Comparison of ENCODE assay signal across 31 cellular contexts in genomic region chr16:51407921-51408320, GRCh38.
DNase-seq lines count a peak whose midpoint lies in the region; ATAC-seq, FAIRE-seq and TF ChIP-seq lines count a peak whose summit lies in the region.
"Had no signal": no experiment of that assay in that cellular context is flagged by ENCODE, and none has a peak within 500 bp of the region (broad histone marks: within the 10 kb centered on the region; RNA-seq: fewer than 3 reads in every experiment).

No MANE protein-coding gene starts in this region.

- FAIRE-seq in endothelial cell of umbilical vein (lab: Jason Lieb, UNC): no peak
- FAIRE-seq: GM19239, urothelium cell line had no signal

- H3K4me1 Mint-ChIP-seq in type B pancreatic cell (ENCODE audit: unreplicated experiment): peaks cover 12% of the 10 kb centered on the region
- H3K4me1 Mint-ChIP-seq: activated CD4-positive, alpha-beta T cell treated with anti-CD3 and anti-CD28 coated beads, Interleukin-2, amount 10 ng/mL, durations not matched to agents 24 days and 14 days; activated naive CD4-positive, alpha-beta T cell treated with anti-CD3 and anti-CD28 coated beads, Interleukin-2, amount 50 U/mL, for 24 hours; B cell; CD4-positive, alpha-beta memory T cell had no signal

- BruUV-seq in endothelial cell of umbilical vein (replicated peaks; lab: Mats Ljungman, UMichigan): no TSS peak

- POLR2A ChIA-PET in endothelial cell of umbilical vein (lab: Charles Lee): no interaction called here

- peaks cover 2% of the 10 kb centered on the region for H3K27me3 Mint-ChIP-seq in type B pancreatic cell
- H3K27me3 Mint-ChIP-seq: activated CD4-positive, alpha-beta T cell treated with anti-CD3 and anti-CD28 coated beads, Interleukin-2, amount 10 ng/mL, durations not matched to agents 24 days and 14 days; activated naive CD4-positive, alpha-beta T cell treated with anti-CD3 and anti-CD28 coated beads, Interleukin-2, amount 50 U/mL, for 24 hours; B cell; CD4-positive, alpha-beta memory T cell had no signal

- intact Hi-C loops in endothelial cell of umbilical vein (cut with micrococcal nuclease): no loop called here

- H3K9me1 ChIP-seq in endothelial cell of umbilical vein (replicated peaks; ENCODE audit: control insufficient read depth, extremely low read depth, insufficient read depth, low read length): no peaks in the 10 kb centered on the region

- dilution Hi-C loops in endothelial cell of umbilical vein (cut with MboI; ENCODE audit: extremely low pct_ligation_motif_present, low sequenced_read_pairs): no loop called here

- H3K36me3 Mint-ChIP-seq in type B pancreatic cell: no peaks in the 10 kb centered on the region
- H3K36me3 Mint-ChIP-seq: activated naive CD4-positive, alpha-beta T cell treated with anti-CD3 and anti-CD28 coated beads, Interleukin-2, amount 50 U/mL, for 24 hours; CD4-positive, alpha-beta memory T cell; WTC11 had no signal

- TF ChIP-seq POLR2A in endothelial cell of umbilical vein (IDR thresholded peaks at IDR 0.05; ENCODE audit: low read depth, low read length): no peak

- peak; percentile 22 for DNase-seq in RPMI7951 (ENCODE audit: low read depth)
- DNase-seq in endothelial cell of umbilical vein (ENCODE audit: low read depth, low spot score): no peak
- no peak for DNase-seq in left lobe of liver (ENCODE audit: low spot score)
- no peak for DNase-seq in stimulated activated CD4-positive, alpha-beta T cell treated with anti-CD3 and anti-CD28 coated beads, Interleukin-15, amount 100 ng/mL, for 24 hours
- DNase-seq in medulla oblongata (ENCODE audit: extremely low spot score): no peak
- no peak for DNase-seq in caudate nucleus (lab: John Stamatoyannopoulos, UW)
- DNase-seq in type B pancreatic cell (ENCODE audit: extremely low spot score, unreplicated experiment): no peak
- DNase-seq: activated CD4-positive, alpha-beta T cell treated with anti-CD3 and anti-CD28 coated beads, Interleukin-2, amount 10 ng/mL, durations not matched to agents 24 days and 14 days; amniotic stem cell; CD4-positive, alpha-beta memory T cell; cortex of kidney; effector memory CD4-positive, alpha-beta T cell; erythroblast; head of caudate nucleus; Kasumi-1; MV-4-11; NCI-H1436 treated with DMSO at 0.1 percent for 48 hours; NCI-H446; NCI-H748 treated with DMSO at 0.1 percent for 48 hours; nephron progenitor cell; Peyer's patch; stimulated activated naive CD4-positive, alpha-beta T cell treated with Interleukin-2 at 50 U/mL for 16 hours; T-helper 9 cell had no signal

- H3K27ac Mint-ChIP-seq in type B pancreatic cell: no peak overlapping the region
- H3K27ac Mint-ChIP-seq: activated CD4-positive, alpha-beta T cell treated with anti-CD3 and anti-CD28 coated beads, Interleukin-2, amount 10 ng/mL, durations not matched to agents 24 days and 14 days; activated naive CD4-positive, alpha-beta T cell treated with anti-CD3 and anti-CD28 coated beads, Interleukin-2, amount 50 U/mL, for 24 hours; B cell; CD4-positive, alpha-beta memory T cell; nephron progenitor cell; WTC11 had no signal

- no peaks in the 10 kb centered on the region for H3K9me3 Mint-ChIP-seq in type B pancreatic cell

- H4K20me1 ChIP-seq in endothelial cell of umbilical vein (replicated peaks; ENCODE audit: control insufficient read depth, extremely low read depth, insufficient read depth, low read length): no peaks in the 10 kb centered on the region

- H3K9me3 ChIP-seq in endothelial cell of umbilical vein (replicated peaks; ENCODE audit: control insufficient read depth, insufficient read depth, low read length): peaks cover 3% of the 10 kb centered on the region
- H3K9me3 ChIP-seq: Peyer's patch had no signal

- TF ChIP-seq CTCF in endothelial cell of umbilical vein (IDR thresholded peaks at IDR 0.05; ENCODE audit: extremely low read depth in 1 of 2, insufficient read depth in 1 of 2, low read depth in 1 of 2, low read length in 2 of 2): no peak
- TF ChIP-seq CTCF in type B pancreatic cell (conservative IDR thresholded peaks at IDR 0.05): no peak

- H3K4me3 ChIP-seq in ACC112 (ENCODE audit: low read depth, low read length) (peak overlapping the region; percentile 4; the same call in 1 of the 2 replicates), endothelial cell of umbilical vein (replicated peaks in 1 of 3; ENCODE audit: insufficient read depth in 1 of 3, low read depth in 1 of 3, low read length in 3 of 3) (no peak overlapping the region)
- H3K4me3 ChIP-seq: cardiac muscle cell, Peyer's patch, skin epidermis had no signal

- H3K4me3 Mint-ChIP-seq in type B pancreatic cell: no peak overlapping the region
- H3K4me3 Mint-ChIP-seq: activated CD4-positive, alpha-beta T cell treated with anti-CD3 and anti-CD28 coated beads, Interleukin-2, amount 10 ng/mL, durations not matched to agents 24 days and 14 days; activated naive CD4-positive, alpha-beta T cell treated with anti-CD3 and anti-CD28 coated beads, Interleukin-2, amount 50 U/mL, for 24 hours; B cell; CD4-positive, alpha-beta memory T cell; nephron progenitor cell; WTC11 had no signal

- CTCF ChIA-PET in endothelial cell of umbilical vein (lab: Charles Lee): no interaction called here

- H3K27ac ChIP-seq in ACC112 (ENCODE audit: low read depth, low read length) (peak overlapping the region; percentile 95), endothelial cell of umbilical vein (ENCODE audit: insufficient read depth, low read depth, low read length) (peak overlapping the region; percentile 0), caudate nucleus (ENCODE audit: low read depth, low read length) (no peak overlapping the region)
- H3K27ac ChIP-seq: cardiac muscle cell, skin epidermis had no signal

- H3K27me3 ChIP-seq in ACC112 (ENCODE audit: insufficient read depth, low read length) (no peaks in the 10 kb centered on the region), endothelial cell of umbilical vein (ENCODE audit: control insufficient read depth in 2 of 2, insufficient read depth in 2 of 2, low read length in 2 of 2) (no peaks in the 10 kb centered on the region)
- H3K27me3 ChIP-seq: cardiac muscle cell, Peyer's patch had no signal

- H2AFZ ChIP-seq in ACC112 (ENCODE audit: low read length, unreplicated experiment) (no peak overlapping the region), endothelial cell of umbilical vein (ENCODE audit: low read depth, low read length) (no peak overlapping the region)

- no peaks in the 10 kb centered on the region for H3K36me3 ChIP-seq in ACC112 (ENCODE audit: insufficient read depth, low read length)
- no peaks in the 10 kb centered on the region for H3K36me3 ChIP-seq in endothelial cell of umbilical vein (ENCODE audit: control insufficient read depth in 2 of 2, extremely low read depth in 1 of 2, insufficient read depth in 2 of 2, low read length in 2 of 2)
- H3K36me3 ChIP-seq: cardiac muscle cell, Peyer's patch had no signal

- no peak overlapping the region for H3K9ac ChIP-seq in endothelial cell of umbilical vein (replicated peaks; ENCODE audit: extremely low read depth, insufficient read depth, low read length)

- H3K4me2 ChIP-seq in endothelial cell of umbilical vein (ENCODE audit: insufficient read depth, low read length): no peak overlapping the region

- ATAC-seq in left lobe of liver: peak; percentile 20
- ATAC-seq: WTC11 had no signal

- H3K79me2 ChIP-seq in ACC112 (ENCODE audit: control insufficient read depth, insufficient read depth, low read length, unreplicated experiment) (no peaks in the 10 kb centered on the region), endothelial cell of umbilical vein (ENCODE audit: control insufficient read depth, insufficient read depth, low read length) (no peaks in the 10 kb centered on the region)

- H3K4me1 ChIP-seq in ACC112 (ENCODE audit: control insufficient read depth, insufficient read depth, low read length, unreplicated experiment) (peaks cover 49% of the 10 kb centered on the region), endothelial cell of umbilical vein (ENCODE audit: control insufficient read depth, extremely low read depth, insufficient read depth, low read length) (no peaks in the 10 kb centered on the region)
- H3K4me1 ChIP-seq: Peyer's patch had no signal

TF ChIP-seq in endothelial cell of umbilical vein, 7 proteins besides CTCF, POLR2A, EP300 and RAD21:
- TF ChIP-seq FOS (IDR thresholded peaks at IDR 0.05; ENCODE audit: borderline replicate concordance, insufficient read depth, low read length): no peak
- TF ChIP-seq JUN (IDR thresholded peaks at IDR 0.05; ENCODE audit: borderline replicate concordance, insufficient read depth, insufficient read length, low read depth): no peak
- TF ChIP-seq GATA2 (IDR thresholded peaks at IDR 0.05; ENCODE audit: insufficient read depth, insufficient read length, low read depth, low read length): no peak
- no peak for TF ChIP-seq EZH2 (IDR thresholded peaks at IDR 0.05; ENCODE audit: borderline replicate concordance, low read depth, low read length, severe bottlenecking)
- TF ChIP-seq MAX (IDR thresholded peaks at IDR 0.05; ENCODE audit: insufficient read depth, insufficient read length): no peak
- no peak for TF ChIP-seq MYC (IDR thresholded peaks at IDR 0.05; ENCODE audit: low read depth, low read length)
- no peak for TF ChIP-seq POLR2AphosphoS5 (IDR thresholded peaks at IDR 0.05; ENCODE audit: insufficient read depth, low read depth, low read length)
